ENCODE assay signal across 8 cellular contexts in the genomic region with DNA sequence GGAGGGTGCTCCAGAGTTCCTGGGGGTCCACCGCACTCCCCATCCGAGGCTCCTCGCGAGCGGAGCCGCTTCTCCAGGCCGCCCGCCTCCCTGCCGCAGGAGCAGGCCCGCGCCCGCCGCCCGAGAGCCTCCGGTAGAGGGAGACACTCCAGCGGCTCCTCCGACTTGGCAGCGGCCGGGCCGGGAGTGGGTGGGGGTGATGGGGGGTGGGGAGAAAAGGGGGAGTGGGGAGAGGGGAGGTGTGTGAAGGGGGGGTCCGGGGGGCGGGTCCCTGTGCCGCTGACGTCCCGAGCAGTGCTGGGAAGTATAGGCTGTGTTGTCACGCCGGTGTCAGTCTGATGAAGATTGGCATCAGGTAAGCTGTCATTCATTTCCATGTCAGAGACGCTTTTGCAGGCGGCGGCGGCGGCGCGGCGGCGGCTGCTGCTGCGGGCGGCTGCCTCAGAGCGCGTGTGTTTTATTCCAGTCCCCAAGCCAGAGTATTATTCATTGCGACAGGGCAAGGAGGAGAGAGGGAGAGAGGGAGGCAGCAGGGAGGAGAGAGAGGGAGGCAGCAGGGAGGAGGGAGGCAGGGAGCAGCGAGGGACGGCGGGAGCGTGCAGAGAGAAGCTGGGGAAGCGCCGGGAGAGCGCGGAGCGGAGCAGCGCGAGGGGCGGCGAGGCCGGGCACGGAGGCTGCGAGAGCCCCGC. TPM values are rescaled to one million over a fixed set of nuclear protein-coding genes. Genes with fewer than 3 reads are reported as not detected.
DNase-seq lines count a peak whose midpoint lies in the region; ATAC-seq and TF ChIP-seq lines count a peak whose summit lies in the region.

A gene with protein sequence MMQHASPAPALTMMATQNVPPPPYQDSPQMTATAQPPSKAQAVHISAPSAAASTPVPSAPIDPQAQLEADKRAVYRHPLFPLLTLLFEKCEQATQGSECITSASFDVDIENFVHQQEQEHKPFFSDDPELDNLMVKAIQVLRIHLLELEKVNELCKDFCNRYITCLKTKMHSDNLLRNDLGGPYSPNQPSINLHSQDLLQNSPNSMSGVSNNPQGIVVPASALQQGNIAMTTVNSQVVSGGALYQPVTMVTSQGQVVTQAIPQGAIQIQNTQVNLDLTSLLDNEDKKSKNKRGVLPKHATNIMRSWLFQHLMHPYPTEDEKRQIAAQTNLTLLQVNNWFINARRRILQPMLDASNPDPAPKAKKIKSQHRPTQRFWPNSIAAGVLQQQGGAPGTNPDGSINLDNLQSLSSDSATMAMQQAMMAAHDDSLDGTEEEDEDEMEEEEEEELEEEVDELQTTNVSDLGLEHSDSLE (plus strand): TSS at position 330 of the 689 bp plus-strand sequence. CDS start 186,555 bp downstream, outside the sequence.

- peak; percentile 71 to 89 for DNase-seq in Caco-2
- DNase-seq in activated naive CD4-positive, alpha-beta T cell treated with anti-CD3 and anti-CD28 coated beads, Interleukin-2, amount 50 U/mL, for 16 hours, result peak; percentile 68
- DNase-seq in glomerular visceral epithelial cell (ENCODE audit: extremely low spot score), result peak; percentile 51
- DNase-seq in occipital lobe (lab: John Stamatoyannopoulos, UW), result peak; percentile 89
- peak; percentile 68 for DNase-seq in superior temporal gyrus (ENCODE audit: extremely low spot score)

- H3K4me1 Mint-ChIP-seq in Caco-2 (ENCODE audit: low read depth, unreplicated experiment), result peaks cover 8% of the 10 kb centered on the region

- H3K9me3 ChIP-seq in Caco-2, result no peaks in the 10 kb centered on the region

- intact Hi-C loops in Caco-2 (cut with micrococcal nuclease; ENCODE audit: unreplicated experiment), result loop anchor here (1.0 to 10.0 kb wide), 4 partner anchors 74 to 710 kb away; no protein-coding TSS in a partner anchor

- H3K36me3 ChIP-seq in Caco-2 (ENCODE audit: control insufficient read depth, insufficient read depth, low read length), result no peaks in the 10 kb centered on the region

- H3K36me3 Mint-ChIP-seq in Caco-2 (ENCODE audit: insufficient read depth, unreplicated experiment), result peaks cover 8% of the 10 kb centered on the region

- H3K4me3 Mint-ChIP-seq in Caco-2 (ENCODE audit: unreplicated experiment), result peak within 1 kb of the TSS; percentile 76

- no peak within 1 kb of the TSS for H3K27ac Mint-ChIP-seq in Caco-2 (ENCODE audit: unreplicated experiment)

- peak; percentile 67 to 95 for TF ChIP-seq CTCF in Caco-2 (IDR thresholded peaks at IDR 0.05; ENCODE audit: insufficient read depth in 1 of 2, low read depth in 1 of 2, low read length in 1 of 2, severe bottlenecking in 1 of 2, unreplicated experiment in 1 of 2)

- H3K9me3 Mint-ChIP-seq in Caco-2 (ENCODE audit: unreplicated experiment), result no peaks in the 10 kb centered on the region

- ATAC-seq in HG02798 (IDR thresholded peaks at IDR 0.05; ENCODE audit: poor library complexity, unreplicated experiment) (peak; percentile 58), GM19324 (IDR thresholded peaks at IDR 0.05; ENCODE audit: low FRiP score, unreplicated experiment) (no peak)

- POLR2A ChIA-PET in Caco-2 (lab: Charles Lee), result no interaction called here

- BruUV-seq in Caco-2 (replicated peaks; lab: Mats Ljungman, UMichigan), result no TSS peak

- H3K4me1 ChIP-seq in Caco-2, result peaks cover 5% of the 10 kb centered on the region

- CTCF ChIA-PET in Caco-2 (lab: Charles Lee), result interaction anchor here (0.6 to 1.5 kb wide), 7 partner anchors 16 to 181 kb away, joined by 3 to 8 read pairs (median 5); no protein-coding TSS in a partner anchor

- peak within 1 kb of the TSS; percentile 65 for H3K4me3 ChIP-seq in Caco-2 (ENCODE audit: low read depth, low read length)

- peaks cover 11% of the 10 kb centered on the region for H3K27me3 ChIP-seq in Caco-2 (replicated peaks; ENCODE audit: control insufficient read depth, insufficient read depth, low read length)

- H3K27me3 Mint-ChIP-seq in Caco-2 (ENCODE audit: insufficient read depth, unreplicated experiment), result peaks cover 27% of the 10 kb centered on the region

TF ChIP-seq in PFSK-1, 5 proteins besides CTCF, POLR2A, EP300 and RAD21:
- TF ChIP-seq TAF1 (IDR thresholded peaks at IDR 0.05; ENCODE audit: borderline replicate concordance, insufficient read depth, low read length) (peak; percentile 93; the same call in 1 of the 2 replicates), REST (IDR thresholded peaks at IDR 0.05; ENCODE audit: insufficient read depth in 1 of 2, low read depth in 2 of 2, low read length in 2 of 2) (peak in 1 of 2 experiments; percentile 66; a peak in 1 of 4 replicates), FOXP2 (optimal IDR thresholded peaks at IDR 0.05; ENCODE audit: borderline replicate concordance, extremely low read depth, extremely low read length, insufficient read depth) (peak; percentile 56), POLR2AphosphoS5 (IDR thresholded peaks at IDR 0.05; ENCODE audit: low read depth, low read length) (peak; percentile 93), SIN3A (IDR thresholded peaks at IDR 0.05; ENCODE audit: borderline replicate concordance, insufficient read depth, low read length) (peak; percentile 91; the same call in 1 of the 2 replicates)
TF ChIP-seq in PFSK-1: peak in this region for 5.

RNA-seq across cellular contexts. Expression of the gene that starts here (rescaled TPM):
- total RNA-seq in Caco-2 (2022), result not detected in 2 replicates
- polyA plus RNA-seq in PFSK-1 (2012; ENCODE audit: insufficient read length, low read depth), result 34.1 TPM
- total RNA-seq in occipital lobe, result 5.3 TPM

Comparison
In these comparisons a context has a peak if more than half of its experiments do, and no peak if none do; other contexts are left out.
1. Peak in DNase-seq and H3K4me3 ChIP-seq in Caco-2; RNA of the gene not detected or under 1 TPM.